ENCODE assay signal across 19 cellular contexts in genomic region chr15:69804786-69805185, GRCh38.
"Had no signal": no experiment of that assay in that cellular context is flagged by ENCODE, and none has a peak within 500 bp of the region (broad histone marks: within the 10 kb centered on the region; RNA-seq: fewer than 3 reads in every experiment).

No MANE protein-coding gene starts in this region.

- H3K36me3 Mint-ChIP-seq: natural killer cell treated with Interleukin-12 subunit alpha and Interleukin-12 subunit beta and Interleukin-15 and Interleukin-18, amount 100 ng/mL, for 72 hours had no signal

- H3K4me3 Mint-ChIP-seq: activated naive CD4-positive, alpha-beta T cell treated with anti-CD3 and anti-CD28 coated beads for 36 hours; activated naive CD8-positive, alpha-beta T cell treated with anti-CD3 and anti-CD28 coated beads, Interleukin-2, amount 50 U/mL, for 24 hours; memory B cell; natural killer cell treated with Interleukin-12 subunit alpha and Interleukin-12 subunit beta and Interleukin-15 and Interleukin-18, amount 100 ng/mL, for 72 hours had no signal

- ATAC-seq: activated naive CD8-positive, alpha-beta T cell treated with anti-CD3 and anti-CD28 coated beads, Interleukin-2, amount 50 U/mL, for 24 hours; left lobe of liver; natural killer cell treated with Interleukin-12 subunit alpha and Interleukin-12 subunit beta and Interleukin-15 and Interleukin-18, amount 100 ng/mL, for 72 hours; stimulated activated naive CD8-positive, alpha-beta T cell treated with anti-CD3 and anti-CD28 coated beads, Interleukin-15, Interleukin-2, amounts not matched to agents 100 U/mL and 50 U/mL, for 24 hours had no signal

- H3K36me3 ChIP-seq: ascending aorta, breast epithelium, right atrium auricular region, transverse colon had no signal

- H3K4me3 ChIP-seq: ascending aorta, breast epithelium, dorsolateral prefrontal cortex, right atrium auricular region, transverse colon had no signal

- H3K4me1 ChIP-seq: ascending aorta, breast epithelium, right atrium auricular region had no signal

- DNase-seq: activated naive CD4-positive, alpha-beta T cell treated with anti-CD3 and anti-CD28 coated beads for 36 hours; activated naive CD8-positive, alpha-beta T cell treated with anti-CD3 and anti-CD28 coated beads, Interleukin-2, amount 50 U/mL, for 24 hours; activated T-cell treated with anti-CD3 and anti-CD28 coated beads for 4 hours; dorsolateral prefrontal cortex; islet precursor cell; occipital lobe; small intestine; stimulated activated CD4-positive, alpha-beta T cell treated with anti-CD3 and anti-CD28 coated beads, Interleukin-4, amount 100 ng/mL, for 4 hours; stimulated activated CD8-positive, alpha-beta memory T cell treated with anti-CD3 and anti-CD28 coated beads, Interleukin-4, amount 100 ng/mL, for 48 hours; stimulated activated naive CD8-positive, alpha-beta T cell treated with anti-CD3 and anti-CD28 coated beads, Interleukin-15, Interleukin-2, amounts not matched to agents 100 U/mL and 50 U/mL, for 24 hours; transverse colon had no signal

- H3K27me3 ChIP-seq: ascending aorta, breast epithelium, right atrium auricular region had no signal

- H3K27ac ChIP-seq: ascending aorta, breast epithelium, dorsolateral prefrontal cortex, right atrium auricular region, transverse colon had no signal

- H3K9me3 Mint-ChIP-seq: activated naive CD4-positive, alpha-beta T cell treated with anti-CD3 and anti-CD28 coated beads for 36 hours; activated naive CD8-positive, alpha-beta T cell treated with anti-CD3 and anti-CD28 coated beads, Interleukin-2, amount 50 U/mL, for 24 hours; activated T-helper 2 cell treated with anti-CD3 and anti-CD28 coated beads, Interferon-gamma antibody, Interleukin-2, Interleukin-4, amounts not matched to agents 10 μg/mL and 5 μg/mL and 100 μg/mL, durations not matched to agents 14 hours and 24 hours and 36 hours; memory B cell; natural killer cell treated with Interleukin-12 subunit alpha and Interleukin-12 subunit beta and Interleukin-15 and Interleukin-18, amount 100 ng/mL, for 72 hours had no signal

- H3K9me3 ChIP-seq: ascending aorta, breast epithelium, right atrium auricular region, transverse colon had no signal

- H3K27ac Mint-ChIP-seq: activated naive CD4-positive, alpha-beta T cell treated with anti-CD3 and anti-CD28 coated beads for 36 hours; activated naive CD8-positive, alpha-beta T cell treated with anti-CD3 and anti-CD28 coated beads, Interleukin-2, amount 50 U/mL, for 24 hours; activated T-helper 2 cell treated with anti-CD3 and anti-CD28 coated beads, Interferon-gamma antibody, Interleukin-2, Interleukin-4, amounts not matched to agents 10 μg/mL and 5 μg/mL and 100 μg/mL, durations not matched to agents 14 hours and 24 hours and 36 hours; memory B cell; natural killer cell treated with Interleukin-12 subunit alpha and Interleukin-12 subunit beta and Interleukin-15 and Interleukin-18, amount 100 ng/mL, for 72 hours; progenitor cell of endocrine pancreas had no signal
